ENCODE assay signal across 28 cellular contexts in genomic region chr3:20669675-20670074, GRCh38.
DNase-seq lines count a peak whose midpoint lies in the region; TF ChIP-seq lines count a peak whose summit lies in the region.
"Had no signal": no experiment of that assay in that cellular context is flagged by ENCODE, and none has a peak within 500 bp of the region (broad histone marks: within the 10 kb centered on the region; RNA-seq: fewer than 3 reads in every experiment).

No MANE protein-coding gene starts in this region.

- H3K14ac ChIP-seq in neuronal stem cell (ENCODE audit: low read length) = no peak overlapping the region

- no peak overlapping the region for H2BK12ac ChIP-seq in neuronal stem cell (ENCODE audit: low read length)

- H3K23ac ChIP-seq in neuronal stem cell (ENCODE audit: low read depth, low read length, poor library complexity) = no peak overlapping the region

- no peak overlapping the region for H3K4ac ChIP-seq in neuronal stem cell (ENCODE audit: low read length)

- no peaks in the 10 kb centered on the region for H3K36me3 ChIP-seq in neuronal stem cell (replicated peaks in 1 of 2; ENCODE audit: control insufficient read depth in 2 of 2, insufficient read depth in 2 of 2, low read length in 2 of 2)
- H3K36me3 ChIP-seq: BLaER1 treated with 17β-estradiol and CSF1 and Interleukin-3, amounts not matched to agents 10 nM and 100 nM; lower lobe of right lung; ovary; right lobe of liver had no signal

- peak overlapping the region in 1 of 5 experiments; percentile 65 for H3K4me3 Mint-ChIP-seq in brain
- H3K4me3 Mint-ChIP-seq: activated naive CD8-positive, alpha-beta T cell treated with anti-CD3 and anti-CD28 coated beads, Interleukin-2, amount 10 ng/mL, durations not matched to agents 7 days and 5 days; nephron; T-helper 1 cell treated with Interleukin-12 subunit alpha and Interleukin-12 subunit beta and Interleukin-4 antibody, amounts not matched to agents 30 μg/mL and 1 μg/mL, for 36 hours; type B pancreatic cell had no signal

- H3K4me2 ChIP-seq in neuronal stem cell (ENCODE audit: insufficient read depth, low read length, poor library complexity, severe bottlenecking) = no peak overlapping the region

- H4K91ac ChIP-seq in neuronal stem cell (ENCODE audit: low read depth, low read length, poor library complexity) = no peak overlapping the region

- peaks cover 38% of the 10 kb centered on the region for H3K4me1 Mint-ChIP-seq in brain
- H3K4me1 Mint-ChIP-seq: activated naive CD8-positive, alpha-beta T cell treated with anti-CD3 and anti-CD28 coated beads, Interleukin-2, amount 10 ng/mL, durations not matched to agents 7 days and 5 days had no signal

- in situ Hi-C loops in G401 (cut with HindIII; ENCODE audit: low sequenced_read_pairs) = no loop called here

- peak overlapping the region in 4 of 5 experiments; percentile 62 to 81 (median 80) for H3K27ac Mint-ChIP-seq in brain
- H3K27ac Mint-ChIP-seq: activated naive CD8-positive, alpha-beta T cell treated with anti-CD3 and anti-CD28 coated beads, Interleukin-2, amount 10 ng/mL, durations not matched to agents 7 days and 5 days; nephron; T-helper 1 cell treated with Interleukin-12 subunit alpha and Interleukin-12 subunit beta and Interleukin-4 antibody, amounts not matched to agents 30 μg/mL and 1 μg/mL, for 36 hours; type B pancreatic cell had no signal

- no peak overlapping the region for H2AFZ ChIP-seq in neuronal stem cell (ENCODE audit: low read length)

- no peak overlapping the region for H2BK15ac ChIP-seq in neuronal stem cell (ENCODE audit: low read length)

- H3K9ac ChIP-seq in neuronal stem cell (ENCODE audit: low read depth, low read length, poor library complexity) = no peak overlapping the region
- H3K9ac ChIP-seq: BLaER1 treated with 17β-estradiol and CSF1 and Interleukin-3, amounts not matched to agents 10 nM and 100 nM had no signal

- H3K27ac ChIP-seq in neuronal stem cell (replicated peaks; ENCODE audit: low read length) = no peak overlapping the region
- H3K27ac ChIP-seq: BLaER1 treated with 17β-estradiol and CSF1 and Interleukin-3, amounts not matched to agents 10 nM and 100 nM; HL-60; lower lobe of right lung; right lobe of liver had no signal

- H3K27me3 Mint-ChIP-seq in brain = peaks cover 5% of the 10 kb centered on the region
- H3K27me3 Mint-ChIP-seq: activated naive CD8-positive, alpha-beta T cell treated with anti-CD3 and anti-CD28 coated beads, Interleukin-2, amount 10 ng/mL, durations not matched to agents 7 days and 5 days; type B pancreatic cell had no signal

- H3K27me3 ChIP-seq in neuronal stem cell (ENCODE audit: control insufficient read depth in 3 of 3, insufficient read depth in 3 of 3, low read depth in 1 of 3, low read length in 3 of 3) = no peaks in the 10 kb centered on the region
- H3K27me3 ChIP-seq: BLaER1 treated with 17β-estradiol and CSF1 and Interleukin-3, amounts not matched to agents 10 nM and 100 nM; ovary; right lobe of liver had no signal

- H2AK5ac ChIP-seq in neuronal stem cell (ENCODE audit: low read depth, low read length) = no peak overlapping the region

- TF ChIP-seq CTCF in brain (conservative IDR thresholded peaks at IDR 0.05) = no peak

- H3K4me3 ChIP-seq in neuronal stem cell (ENCODE audit: low read length in 2 of 2) = no peak overlapping the region
- H3K4me3 ChIP-seq: BLaER1 treated with 17β-estradiol and CSF1 and Interleukin-3, amounts not matched to agents 10 nM and 100 nM; lower lobe of right lung; ovary; right lobe of liver had no signal

- no peak overlapping the region for H4K8ac ChIP-seq in neuronal stem cell (ENCODE audit: low read depth, low read length)

- no peaks in the 10 kb centered on the region for H3K79me1 ChIP-seq in neuronal stem cell (ENCODE audit: low read depth, low read length)

- H3K9me3 Mint-ChIP-seq in brain = peaks cover 0 to 11% (median 4%) of the 10 kb centered on the region in 5 experiments
- H3K9me3 Mint-ChIP-seq: T-helper 1 cell treated with Interleukin-12 subunit alpha and Interleukin-12 subunit beta and Interleukin-4 antibody, amounts not matched to agents 30 μg/mL and 1 μg/mL, for 36 hours had no signal

- no peak overlapping the region for H3K18ac ChIP-seq in neuronal stem cell (ENCODE audit: low read length)

- no peak overlapping the region for H2BK5ac ChIP-seq in neuronal stem cell (ENCODE audit: low read length)

- no peaks in the 10 kb centered on the region for H3K4me1 ChIP-seq in neuronal stem cell (ENCODE audit: control insufficient read depth in 2 of 2, insufficient read depth in 1 of 2, low read depth in 1 of 2, low read length in 2 of 2)
- H3K4me1 ChIP-seq: lower lobe of right lung, right lobe of liver had no signal

- peak; percentile 35 for DNase-seq in G401 (ENCODE audit: low spot score)
- peak; percentile 72 for DNase-seq in NCI-H1694 treated with DMSO at 0.1 percent for 48 hours (lab: John Stamatoyannopoulos, UW)
- peak; percentile 22 for DNase-seq in pons (ENCODE audit: low spot score)
- no peak for DNase-seq in SK-N-DZ (ENCODE audit: low spot score)
- no peak for DNase-seq in mucosa of gallbladder (ENCODE audit: low spot score)
- DNase-seq in neuronal stem cell (ENCODE audit: low spot score) = no peak
- DNase-seq: activated CD4-positive, alpha-beta T cell treated with anti-CD3 and anti-CD28 coated beads, Interleukin-2, amount 50 U/mL, for 4 hours; activated gamma-delta T cell treated with Interleukin-2 at 50 U/mL for 16 hours; activated naive CD8-positive, alpha-beta T cell treated with anti-CD3 and anti-CD28 coated beads, Interleukin-2, amount 10 ng/mL, durations not matched to agents 7 days and 5 days; activated T-cell treated with anti-CD3 and anti-CD28 coated beads, Interleukin-2, amount 50 U/mL, for 48 hours; cortex of kidney; erythroblast; glutamatergic neuron; H7; lower lobe of right lung; MM.1S; NCI-H1105 treated with DMSO at 0.1 percent for 48 hours; NCI-H345; NCI-H774; right lobe of liver; stimulated activated CD4-positive, alpha-beta T cell treated with anti-CD3 and anti-CD28 coated beads, Interleukin-4, amount 100 ng/mL, for 1 hour had no signal

- H3K36me3 Mint-ChIP-seq in brain = no peaks in the 10 kb centered on the region
- H3K36me3 Mint-ChIP-seq: activated naive CD8-positive, alpha-beta T cell treated with anti-CD3 and anti-CD28 coated beads, Interleukin-2, amount 10 ng/mL, durations not matched to agents 7 days and 5 days; type B pancreatic cell had no signal

- no CpG with 5 or more reads among the region's 2 CpGs for WGBS in neuronal stem cell (ENCODE audit: extremely low coverage in 2 of 2, insufficient read length in 2 of 2, insufficient replicate concordance in 1 of 2), 2 donors

- no peak overlapping the region for H2BK120ac ChIP-seq in neuronal stem cell (ENCODE audit: low read depth, low read length)

- no peaks in the 10 kb centered on the region for H3K9me3 ChIP-seq in neuronal stem cell (replicated peaks in 1 of 2; ENCODE audit: control insufficient read depth in 2 of 2, insufficient read depth in 1 of 2, low read depth in 1 of 2, low read length in 2 of 2)
- H3K9me3 ChIP-seq: BLaER1 treated with 17β-estradiol and CSF1 and Interleukin-3, amounts not matched to agents 10 nM and 100 nM; lower lobe of right lung; ovary; right lobe of liver had no signal

Comparison
In these comparisons a context has a peak if more than half of its experiments do, and no peak if none do; other contexts are left out.
1. DNase-seq: peak in G401 (single experiment), NCI-H1694 treated with DMSO at 0.1 percent for 48 hours (single experiment) and pons (single experiment); none in SK-N-DZ (single experiment), mucosa of gallbladder (single experiment) and neuronal stem cell (single experiment).